ENCODE assay signal across 10 cellular contexts in genomic region chr1:23779826-23780371, GRCh38. TPM values are rescaled to one million over a fixed set of nuclear protein-coding genes. Genes with fewer than 3 reads are reported as not detected.
DNase-seq lines count a peak whose midpoint lies in the region; ATAC-seq, FAIRE-seq and TF ChIP-seq lines count a peak whose summit lies in the region.
"Had no signal": no experiment of that assay in that cellular context is flagged by ENCODE, and none has a peak within 500 bp of the region (broad histone marks: within the 10 kb centered on the region; RNA-seq: fewer than 3 reads in every experiment).

No MANE protein-coding gene starts in this region.

- peak overlapping the region; percentile 83 for H3K27ac Mint-ChIP-seq in activated naive CD8-positive, alpha-beta T cell treated with anti-CD3 and anti-CD28 coated beads, Interleukin-2, amount 10 ng/mL, durations not matched to agents 7 days and 5 days

- no peaks in the 10 kb centered on the region for H3K27me3 Mint-ChIP-seq in activated naive CD8-positive, alpha-beta T cell treated with anti-CD3 and anti-CD28 coated beads, Interleukin-2, amount 10 ng/mL, durations not matched to agents 7 days and 5 days

- peak overlapping the region; percentile 91 for H3K9ac ChIP-seq in BLaER1

- peaks cover 46% of the 10 kb centered on the region for H4K20me1 ChIP-seq in BLaER1

- POLR2A ChIA-PET in activated naive CD8-positive, alpha-beta T cell treated with anti-CD3 and anti-CD28 coated beads, Interleukin-2, amount 10 ng/mL, durations not matched to agents 7 days and 5 days (lab: Charles Lee), result interaction anchor here (0.7 to 5.3 kb wide), 6 partner anchors 11 to 129 kb away, joined by 3 to 62 read pairs (median 4); partner anchors contain the start of genes ELOA, GALE, HMGCL and LYPLA2

- peak overlapping the region; percentile 96 for H3K4me2 ChIP-seq in BLaER1

- no peaks in the 10 kb centered on the region for H3K9me3 Mint-ChIP-seq in activated naive CD8-positive, alpha-beta T cell treated with anti-CD3 and anti-CD28 coated beads, Interleukin-2, amount 10 ng/mL, durations not matched to agents 7 days and 5 days

- peak overlapping the region; percentile 93 for H3K4me3 Mint-ChIP-seq in activated naive CD8-positive, alpha-beta T cell treated with anti-CD3 and anti-CD28 coated beads, Interleukin-2, amount 10 ng/mL, durations not matched to agents 7 days and 5 days

- no peaks in the 10 kb centered on the region for H3K27me3 ChIP-seq in BLaER1

- peaks cover 33% of the 10 kb centered on the region for H3K4me1 ChIP-seq in BLaER1

- peaks cover 52% of the 10 kb centered on the region for H3K36me3 ChIP-seq in BLaER1

- H3K4me3 ChIP-seq in BLaER1 (peak overlapping the region; percentile 83; the same call in 1 of the 2 replicates), HFF-Myc (replicated peaks; ENCODE audit: low read depth, low read length) (peak overlapping the region; percentile 91)

- peak; percentile 65 for FAIRE-seq in islet of Langerhans (lab: Jason Lieb, UNC)
- FAIRE-seq: colon had no signal

- H3K36me3 Mint-ChIP-seq in activated naive CD8-positive, alpha-beta T cell treated with anti-CD3 and anti-CD28 coated beads, Interleukin-2, amount 10 ng/mL, durations not matched to agents 7 days and 5 days, result peaks cover 7% of the 10 kb centered on the region

- TF ChIP-seq CTCF in HFF-Myc (IDR thresholded peaks at IDR 0.05; ENCODE audit: low read depth, low read length, missing control alignments), result no peak

- DNase-seq in HFF-Myc (ENCODE audit: extremely low read depth, low read depth) (no peak), inferior parietal cortex (ENCODE audit: extremely low spot score) (no peak), SHP77 treated with DMSO at 0.1 percent for 48 hours (lab: John Stamatoyannopoulos, UW) (no peak)
- no peak for DNase-seq in activated naive CD8-positive, alpha-beta T cell treated with anti-CD3 and anti-CD28 coated beads, Interleukin-2, amount 10 ng/mL, durations not matched to agents 7 days and 5 days
- no peak for DNase-seq in activated effector memory CD4-positive, alpha-beta T cell treated with anti-CD3 and anti-CD28 coated beads, Interleukin-2, amount 50 U/mL, for 16 hours
- DNase-seq: Right ventricle myocardium superior had no signal

- no peak for ATAC-seq in activated naive CD8-positive, alpha-beta T cell treated with anti-CD3 and anti-CD28 coated beads, Interleukin-2, amount 10 ng/mL, durations not matched to agents 7 days and 5 days (ENCODE audit: low read depth)
- no peak for ATAC-seq in GM21390 (IDR thresholded peaks at IDR 0.05; ENCODE audit: unreplicated experiment)

- no peak overlapping the region for H3K27ac ChIP-seq in BLaER1

- peaks cover 30% of the 10 kb centered on the region for H3K4me1 Mint-ChIP-seq in activated naive CD8-positive, alpha-beta T cell treated with anti-CD3 and anti-CD28 coated beads, Interleukin-2, amount 10 ng/mL, durations not matched to agents 7 days and 5 days

- no peaks in the 10 kb centered on the region for H3K9me3 ChIP-seq in BLaER1

RNA-seq across cellular contexts. Expression of gene PITHD1, which starts 1.7 kb away (rescaled TPM):
- 10 to 100 TPM; 64.0 to 64.5 TPM for total RNA-seq in activated naive CD8-positive, alpha-beta T cell treated with anti-CD3 and anti-CD28 coated beads, Interleukin-2, amount 10 ng/mL, durations not matched to agents 7 days and 5 days

RNA-seq across cellular contexts. Expression of gene LYPLA2, which starts 11.0 kb away (rescaled TPM):
- 10 to 100 TPM; 67.0 to 82.5 TPM for total RNA-seq in activated naive CD8-positive, alpha-beta T cell treated with anti-CD3 and anti-CD28 coated beads, Interleukin-2, amount 10 ng/mL, durations not matched to agents 7 days and 5 days

RNA-seq across cellular contexts. Expression of gene GALE, which starts 20.7 kb away (rescaled TPM):
- total RNA-seq in activated naive CD8-positive, alpha-beta T cell treated with anti-CD3 and anti-CD28 coated beads, Interleukin-2, amount 10 ng/mL, durations not matched to agents 7 days and 5 days, result 10 to 100 TPM; 18.6 to 19.4 TPM

RNA-seq across cellular contexts. Expression of gene ELOA, which starts 36.6 kb away (rescaled TPM):
- total RNA-seq in activated naive CD8-positive, alpha-beta T cell treated with anti-CD3 and anti-CD28 coated beads, Interleukin-2, amount 10 ng/mL, durations not matched to agents 7 days and 5 days, result 10 to 100 TPM; 27.0 to 27.7 TPM

RNA-seq across cellular contexts. Expression of gene HMGCL, which starts 45.3 kb away (rescaled TPM):
- total RNA-seq in activated naive CD8-positive, alpha-beta T cell treated with anti-CD3 and anti-CD28 coated beads, Interleukin-2, amount 10 ng/mL, durations not matched to agents 7 days and 5 days, result 10 to 100 TPM; 35.4 to 37.2 TPM
